Comparison of ENCODE assay signal across 11 cellular contexts in genomic region chr3:191136347-191136746, GRCh38.
A peak's percentile ranks its signal among the peaks of the same experiment; 100 is the strongest.
DNase-seq lines count a peak whose midpoint lies in the region; FAIRE-seq and TF ChIP-seq lines count a peak whose summit lies in the region.
"Had no signal": no experiment of that assay in that cellular context is flagged by ENCODE, and none has a peak within 500 bp of the region (broad histone marks: within the 10 kb centered on the region; RNA-seq: fewer than 3 reads in every experiment).

No MANE protein-coding gene starts in this region.

- no peaks in the 10 kb centered on the region for H3K27me3 Mint-ChIP-seq in osteocyte (ENCODE audit: unreplicated experiment)
- H3K27me3 Mint-ChIP-seq: effector memory CD8-positive, alpha-beta T cell had no signal

- no peak overlapping the region for H2AFZ ChIP-seq in KMS-11 (ENCODE audit: low read depth)

- no peaks in the 10 kb centered on the region for H3K9me3 Mint-ChIP-seq in osteocyte (ENCODE audit: unreplicated experiment)

- no peak overlapping the region for H3K4me2 ChIP-seq in KMS-11

- no peaks in the 10 kb centered on the region for H3K27me3 ChIP-seq in KMS-11 (ENCODE audit: insufficient read depth, low read depth)
- H3K27me3 ChIP-seq in bronchial epithelial cell (ENCODE audit: control insufficient read depth, insufficient read depth, low read length), result no peaks in the 10 kb centered on the region

- H3K27ac ChIP-seq in KMS-11, result no peak overlapping the region

- H3K27ac Mint-ChIP-seq in osteocyte (ENCODE audit: unreplicated experiment), result no peak overlapping the region
- H3K27ac Mint-ChIP-seq: activated CD8-positive, alpha-beta T cell treated with anti-CD3 and anti-CD28 coated beads, Interleukin-2, amount 10 ng/mL, durations not matched to agents 7 days and 5 days; effector memory CD8-positive, alpha-beta T cell had no signal

- H3K4me1 ChIP-seq in KMS-11 (ENCODE audit: low read depth, poor library complexity, severe bottlenecking), result peaks cover 8% of the 10 kb centered on the region

- peak; percentile 33 for DNase-seq in DMS53 (lab: John Stamatoyannopoulos, UW)
- DNase-seq in DMS53 treated with DMSO at 0.1 percent for 48 hours (lab: John Stamatoyannopoulos, UW; ENCODE audit: unreplicated experiment), result no peak
- peak; percentile 28 for DNase-seq in bronchial epithelial cell (ENCODE audit: low read depth)
- DNase-seq in osteocyte (ENCODE audit: extremely low spot score, unreplicated experiment), result no peak
- DNase-seq in SW480 (ENCODE audit: low spot score), result no peak
- no peak for DNase-seq in LoVo (ENCODE audit: low spot score)
- DNase-seq in NCI-H2081 (lab: John Stamatoyannopoulos, UW), result no peak
- DNase-seq: activated CD8-positive, alpha-beta T cell treated with anti-CD3 and anti-CD28 coated beads, Interleukin-2, amount 10 ng/mL, durations not matched to agents 7 days and 5 days; effector memory CD8-positive, alpha-beta T cell; NCI-H1694 had no signal

- no peaks in the 10 kb centered on the region for H3K36me3 Mint-ChIP-seq in osteocyte (ENCODE audit: unreplicated experiment)

- H3K9ac ChIP-seq in KMS-11, result no peak overlapping the region

- TF ChIP-seq CTCF in KMS-11 (conservative IDR thresholded peaks at IDR 0.05; ENCODE audit: low read depth, low read length), result peak; percentile 45; the same call in 1 of the 2 replicates
- peak; percentile 20 for TF ChIP-seq CTCF in bronchial epithelial cell (IDR thresholded peaks at IDR 0.05; ENCODE audit: insufficient read depth, low read length, severe bottlenecking)
- TF ChIP-seq CTCF in osteocyte (IDR thresholded peaks at IDR 0.05), result peak; percentile 51

- no peak for FAIRE-seq in bronchial epithelial cell (lab: Jason Lieb, UNC)

- no peak overlapping the region for H3K4me3 Mint-ChIP-seq in osteocyte (ENCODE audit: unreplicated experiment)
- H3K4me3 Mint-ChIP-seq: activated CD8-positive, alpha-beta T cell treated with anti-CD3 and anti-CD28 coated beads, Interleukin-2, amount 10 ng/mL, durations not matched to agents 7 days and 5 days; effector memory CD8-positive, alpha-beta T cell had no signal

- H3K4me1 Mint-ChIP-seq in osteocyte (ENCODE audit: unreplicated experiment), result peaks cover under 1% of the 10 kb centered on the region

- H3K79me2 ChIP-seq in KMS-11 (ENCODE audit: insufficient read depth, low read depth), result no peaks in the 10 kb centered on the region

- no peaks in the 10 kb centered on the region for H4K20me1 ChIP-seq in KMS-11 (ENCODE audit: insufficient read depth)

- H3K36me3 ChIP-seq in KMS-11 (ENCODE audit: insufficient read depth) (no peaks in the 10 kb centered on the region), bronchial epithelial cell (ENCODE audit: control insufficient read depth, insufficient read depth, low read length) (no peaks in the 10 kb centered on the region)

- no peak overlapping the region for H3K4me3 ChIP-seq in KMS-11 (IDR thresholded peaks at IDR 0.05; ENCODE audit: insufficient read depth, low read depth, low read length)
- no peak overlapping the region for H3K4me3 ChIP-seq in bronchial epithelial cell (ENCODE audit: low read depth, low read length)

Comparison
In these comparisons a context has a peak if more than half of its experiments do, and no peak if none do; other contexts are left out.
1. DNase-seq: peak in DMS53 (single experiment) and bronchial epithelial cell (single experiment); none in DMS53 treated with DMSO at 0.1 percent for 48 hours (single experiment), osteocyte (single experiment), SW480 (single experiment), LoVo (single experiment) and NCI-H2081 (0 of 2).
2. Peak in every context shown above with its lines, with median percentiles within 50 percentile points of each other: CTCF ChIP-seq.